ENCODE assay signal across 28 cellular contexts in genomic region chr12:9710584-9711375, GRCh38. TPM values are rescaled to one million over a fixed set of nuclear protein-coding genes. Genes with fewer than 3 reads are reported as not detected.
DNase-seq lines count a peak whose midpoint lies in the region; ATAC-seq and TF ChIP-seq lines count a peak whose summit lies in the region.
"Had no signal": no experiment of that assay in that cellular context is flagged by ENCODE, and none has a peak within 500 bp of the region (broad histone marks: within the 10 kb centered on the region; RNA-seq: fewer than 3 reads in every experiment).

No MANE protein-coding gene starts in this region.

- CTCF ChIA-PET in WTC11 (lab: Charles Lee): interaction anchor here (0.6 to 1.1 kb wide), 2 partner anchors 241 to 637 kb away, joined by 3 read pairs; no protein-coding TSS in a partner anchor

- H3K9me3 Mint-ChIP-seq in activated naive CD4-positive, alpha-beta T cell treated with anti-CD3 and anti-CD28 coated beads, Interleukin-2, amount 50 U/mL, for 24 hours: peaks cover 6% of the 10 kb centered on the region
- peaks cover 6% of the 10 kb centered on the region for H3K9me3 Mint-ChIP-seq in WTC11
- H3K9me3 Mint-ChIP-seq in memory B cell: peaks cover 2% of the 10 kb centered on the region
- H3K9me3 Mint-ChIP-seq in natural killer cell treated with Interleukin-12 subunit alpha and Interleukin-12 subunit beta and Interleukin-15 and Interleukin-18, amount 100 ng/mL, for 72 hours: peaks cover 3% of the 10 kb centered on the region

- peak overlapping the region; percentile 70 for H3K27ac Mint-ChIP-seq in activated naive CD4-positive, alpha-beta T cell treated with anti-CD3 and anti-CD28 coated beads, Interleukin-2, amount 50 U/mL, for 24 hours
- H3K27ac Mint-ChIP-seq in WTC11 (no peak overlapping the region), memory B cell (peak overlapping the region; percentile 81)
- H3K27ac Mint-ChIP-seq in natural killer cell treated with Interleukin-12 subunit alpha and Interleukin-12 subunit beta and Interleukin-15 and Interleukin-18, amount 100 ng/mL, for 72 hours: peak overlapping the region in 1 of 2 donors; percentile 56
- H3K27ac Mint-ChIP-seq: activated T-helper 2 cell treated with anti-CD3 and anti-CD28 coated beads, Interferon-gamma antibody, Interleukin-2, Interleukin-4, amounts not matched to agents 10 μg/mL and 5 μg/mL and 100 μg/mL, durations not matched to agents 14 hours and 24 hours and 36 hours had no signal

- H3K9me3 ChIP-seq in upper lobe of right lung (no peaks in the 10 kb centered on the region), adrenal gland (replicated peaks in 1 of 3) (no peaks in the 10 kb centered on the region)
- H3K9me3 ChIP-seq: prostate gland, SJCRH30 had no signal

- DNase-seq in activated naive CD4-positive, alpha-beta T cell treated with Interleukin-2 at 50 U/mL for 16 hours: no peak
- no peak for DNase-seq in WTC11 (ENCODE audit: low spot score)
- DNase-seq in memory B cell (ENCODE audit: low spot score in 2 of 2): no peak
- no peak for DNase-seq in upper lobe of right lung
- no peak for DNase-seq in adrenal gland
- no peak for DNase-seq in natural killer cell treated with Interleukin-12 subunit alpha and Interleukin-12 subunit beta and Interleukin-15 and Interleukin-18, amount 100 ng/mL, for 72 hours (ENCODE audit: low spot score)
- DNase-seq: activated CD4-positive, alpha-beta T cell treated with anti-CD3 and anti-CD28 coated beads for 48 hours; Calu3; dermis blood vessel endothelial cell; left colon; midbrain; NCI-H1417 treated with DMSO at 0.1 percent for 48 hours; NCI-H510A treated with DMSO at 0.1 percent for 48 hours; SJCRH30; stimulated activated CD4-positive, alpha-beta T cell treated with anti-CD3 and anti-CD28 coated beads, Interleukin-1b, Interleukin-23, amount 100 ng/mL, for 48 hours; T-helper 1 cell had no signal

- WGBS in adrenal gland, 4 donors: 79 to 97% (median 92%) methylated on average over 2 to 3 of the region's 3 CpGs

- H3K27ac ChIP-seq in upper lobe of right lung (no peak overlapping the region), adrenal gland (no peak overlapping the region)
- H3K27ac ChIP-seq: HL-60, prostate gland, SJCRH30 had no signal

- no peaks in the 10 kb centered on the region for H3K27me3 ChIP-seq in upper lobe of right lung
- H3K27me3 ChIP-seq in adrenal gland: no peaks in the 10 kb centered on the region
- H3K27me3 ChIP-seq: SJCRH30 had no signal

- TF ChIP-seq CTCF in WTC11 (IDR thresholded peaks at IDR 0.05) (no peak), upper lobe of right lung (IDR thresholded peaks at IDR 0.05) (no peak), adrenal gland (IDR thresholded peaks at IDR 0.05) (no peak)

- H3K4me1 ChIP-seq in upper lobe of right lung (no peaks in the 10 kb centered on the region), adrenal gland (replicated peaks in 1 of 2) (no peaks in the 10 kb centered on the region)
- H3K4me1 ChIP-seq: prostate gland, SJCRH30 had no signal

- H3K36me3 Mint-ChIP-seq in activated naive CD4-positive, alpha-beta T cell treated with anti-CD3 and anti-CD28 coated beads, Interleukin-2, amount 50 U/mL, for 24 hours: peaks cover 9% of the 10 kb centered on the region
- H3K36me3 Mint-ChIP-seq in WTC11: 0 out of 2 replicates have a peak, but pooled peaks cover 3% of the 10 kb centered on the region
- H3K36me3 Mint-ChIP-seq in memory B cell: peaks cover 5% of the 10 kb centered on the region
- peaks cover 17% of the 10 kb centered on the region for H3K36me3 Mint-ChIP-seq in natural killer cell treated with Interleukin-12 subunit alpha and Interleukin-12 subunit beta and Interleukin-15 and Interleukin-18, amount 100 ng/mL, for 72 hours

- intact Hi-C loops in upper lobe of right lung (cut with DNase I) (no loop called here), adrenal gland (cut with DNase I) (loop anchor here in 1 of 2 donors (5.0 kb wide), 1 partner anchor 73 kb away; no protein-coding TSS in a partner anchor)

- POLR2A ChIA-PET in WTC11 (lab: Charles Lee): no interaction called here

- H3K36me3 ChIP-seq in upper lobe of right lung: no peaks in the 10 kb centered on the region
- H3K36me3 ChIP-seq in adrenal gland (replicated peaks in 1 of 2): no peaks in the 10 kb centered on the region
- H3K36me3 ChIP-seq: prostate gland, SJCRH30 had no signal

- H3K27me3 Mint-ChIP-seq in activated naive CD4-positive, alpha-beta T cell treated with anti-CD3 and anti-CD28 coated beads, Interleukin-2, amount 50 U/mL, for 24 hours: no peaks in the 10 kb centered on the region
- H3K27me3 Mint-ChIP-seq in WTC11 (ENCODE audit: low read depth) (no peaks in the 10 kb centered on the region), memory B cell (no peaks in the 10 kb centered on the region)
- H3K27me3 Mint-ChIP-seq in natural killer cell treated with Interleukin-12 subunit alpha and Interleukin-12 subunit beta and Interleukin-15 and Interleukin-18, amount 100 ng/mL, for 72 hours: no peaks in the 10 kb centered on the region

- no peak overlapping the region for H3K4me3 Mint-ChIP-seq in activated naive CD4-positive, alpha-beta T cell treated with anti-CD3 and anti-CD28 coated beads, Interleukin-2, amount 50 U/mL, for 24 hours
- H3K4me3 Mint-ChIP-seq in WTC11 (no peak overlapping the region), memory B cell (no peak overlapping the region)
- H3K4me3 Mint-ChIP-seq in natural killer cell treated with Interleukin-12 subunit alpha and Interleukin-12 subunit beta and Interleukin-15 and Interleukin-18, amount 100 ng/mL, for 72 hours: no peak overlapping the region
- H3K4me3 Mint-ChIP-seq: neural crest cell had no signal

- H3K4me3 ChIP-seq in upper lobe of right lung (no peak overlapping the region), adrenal gland (no peak overlapping the region)
- H3K4me3 ChIP-seq: prostate gland, SJCRH30 had no signal

- ATAC-seq in WTC11 (peak; percentile 61), memory B cell (ENCODE audit: low read depth) (no peak), upper lobe of right lung (peak; percentile 32), HG03108 (IDR thresholded peaks at IDR 0.05; ENCODE audit: unreplicated experiment) (no peak)
- ATAC-seq in natural killer cell treated with Interleukin-12 subunit alpha and Interleukin-12 subunit beta and Interleukin-15 and Interleukin-18, amount 100 ng/mL, for 72 hours: no peak
- ATAC-seq: left colon had no signal

- no peak for TF ChIP-seq POLR2A in adrenal gland (IDR thresholded peaks at IDR 0.05)

- peaks cover 63% of the 10 kb centered on the region for H3K4me1 Mint-ChIP-seq in activated naive CD4-positive, alpha-beta T cell treated with anti-CD3 and anti-CD28 coated beads, Interleukin-2, amount 50 U/mL, for 24 hours
- H3K4me1 Mint-ChIP-seq in WTC11 (peaks cover 22% of the 10 kb centered on the region), memory B cell (peaks cover 73% of the 10 kb centered on the region)
- peaks cover 32 to 46% of the 10 kb centered on the region in 2 donors for H3K4me1 Mint-ChIP-seq in natural killer cell treated with Interleukin-12 subunit alpha and Interleukin-12 subunit beta and Interleukin-15 and Interleukin-18, amount 100 ng/mL, for 72 hours (ENCODE audit: low read depth in 2 of 2)
- H3K4me1 Mint-ChIP-seq: neural crest cell had no signal

TF ChIP-seq in WTC11, 78 proteins besides CTCF, POLR2A, EP300 and RAD21 (continues in another document):
- TF ChIP-seq ATF2 (CRISPR knock-in tag; IDR thresholded peaks at IDR 0.05; ENCODE audit: borderline replicate concordance, low read depth) (no peak), SMAD3 (CRISPR knock-in tag; IDR thresholded peaks at IDR 0.05; ENCODE audit: borderline replicate concordance) (no peak)

RNA-seq across cellular contexts. Expression of gene CLECL1, which starts 22.1 kb away (rescaled TPM):
- total RNA-seq in WTC11 (2021): not detected in 3 replicates
- total RNA-seq in upper lobe of right lung: 3.4 TPM
- total RNA-seq in adrenal gland: 1 to 10 TPM in 4 of 8 donors, under 1 TPM in 1, not detected in 3; 0.38 to 1.9 (median 1.3) TPM
- 1 to 10 TPM in 2 of 3 donors, under 1 TPM in 1; 0.56 to 1.5 (median 1.1) TPM for polyA plus RNA-seq in adrenal gland
- 1 to 10 TPM; 1.3 to 2.8 TPM for total RNA-seq in natural killer cell treated with Interleukin-12 subunit alpha and Interleukin-12 subunit beta and Interleukin-15 and Interleukin-18, amount 100 ng/mL, for 72 hours
- total RNA-seq: bronchial epithelial cell, Calu3, Daoy, dermis blood vessel endothelial cell, endothelial cell of umbilical vein, H4, IMR-90, M059J, neural crest cell, prostate gland, SJCRH30 had no signal
- polyA plus RNA-seq: endothelial cell of umbilical vein, IMR-90 had no signal

RNA-seq across cellular contexts. Expression of gene CLEC2D, which starts 41.3 kb away (rescaled TPM):
- total RNA-seq in WTC11 (2021) (6.2 to 9.8 TPM (median 7.1 TPM) in 3 replicates), upper lobe of right lung (12.9 TPM), adrenal gland (1 to 10 TPM; 1.9 to 9.5 (median 2.8) TPM)
- 10 to 100 TPM in 1 of 3 donors, 1 to 10 TPM in 1, under 1 TPM in 1; 0.75 to 12.4 (median 3.0) TPM for polyA plus RNA-seq in adrenal gland
- 100 to 1,000 TPM in 1 of 2 donors, 10 to 100 TPM in 1; 95.2 to 122 TPM for total RNA-seq in natural killer cell treated with Interleukin-12 subunit alpha and Interleukin-12 subunit beta and Interleukin-15 and Interleukin-18, amount 100 ng/mL, for 72 hours

RNA-seq across cellular contexts. Expression of gene CD69, which starts 49.9 kb away (rescaled TPM):
- total RNA-seq in WTC11 (2021) (0.34 to 0.60 TPM (median 0.42 TPM) in 3 replicates), upper lobe of right lung (14.5 TPM), adrenal gland (1 to 10 TPM in 5 of 8 donors, under 1 TPM in 2, not detected in 1; 0.74 to 4.6 (median 2.2) TPM)
- 1 to 10 TPM in 1 of 3 donors, under 1 TPM in 2; 0.88 to 2.8 (median 0.97) TPM for polyA plus RNA-seq in adrenal gland
- total RNA-seq in natural killer cell treated with Interleukin-12 subunit alpha and Interleukin-12 subunit beta and Interleukin-15 and Interleukin-18, amount 100 ng/mL, for 72 hours: 10 to 100 TPM; 53.6 to 55.6 TPM
- total RNA-seq: bronchial epithelial cell, H4, IMR-90, neural crest cell, SJCRH30 had no signal
- polyA plus RNA-seq: IMR-90 had no signal

Comparison
In these comparisons a context has a peak if more than half of its experiments do, and no peak if none do; other contexts are left out.
1. ATAC-seq: peak in WTC11 (single experiment) and upper lobe of right lung (single experiment); none in memory B cell (single experiment), HG03108 (single experiment) and natural killer cell treated with Interleukin-12 subunit alpha and Interleukin-12 subunit beta and Interleukin-15 and Interleukin-18, amount 100 ng/mL, for 72 hours (0 of 2).